1 cellular context compared by ENCODE assay signal in the genomic region with DNA sequence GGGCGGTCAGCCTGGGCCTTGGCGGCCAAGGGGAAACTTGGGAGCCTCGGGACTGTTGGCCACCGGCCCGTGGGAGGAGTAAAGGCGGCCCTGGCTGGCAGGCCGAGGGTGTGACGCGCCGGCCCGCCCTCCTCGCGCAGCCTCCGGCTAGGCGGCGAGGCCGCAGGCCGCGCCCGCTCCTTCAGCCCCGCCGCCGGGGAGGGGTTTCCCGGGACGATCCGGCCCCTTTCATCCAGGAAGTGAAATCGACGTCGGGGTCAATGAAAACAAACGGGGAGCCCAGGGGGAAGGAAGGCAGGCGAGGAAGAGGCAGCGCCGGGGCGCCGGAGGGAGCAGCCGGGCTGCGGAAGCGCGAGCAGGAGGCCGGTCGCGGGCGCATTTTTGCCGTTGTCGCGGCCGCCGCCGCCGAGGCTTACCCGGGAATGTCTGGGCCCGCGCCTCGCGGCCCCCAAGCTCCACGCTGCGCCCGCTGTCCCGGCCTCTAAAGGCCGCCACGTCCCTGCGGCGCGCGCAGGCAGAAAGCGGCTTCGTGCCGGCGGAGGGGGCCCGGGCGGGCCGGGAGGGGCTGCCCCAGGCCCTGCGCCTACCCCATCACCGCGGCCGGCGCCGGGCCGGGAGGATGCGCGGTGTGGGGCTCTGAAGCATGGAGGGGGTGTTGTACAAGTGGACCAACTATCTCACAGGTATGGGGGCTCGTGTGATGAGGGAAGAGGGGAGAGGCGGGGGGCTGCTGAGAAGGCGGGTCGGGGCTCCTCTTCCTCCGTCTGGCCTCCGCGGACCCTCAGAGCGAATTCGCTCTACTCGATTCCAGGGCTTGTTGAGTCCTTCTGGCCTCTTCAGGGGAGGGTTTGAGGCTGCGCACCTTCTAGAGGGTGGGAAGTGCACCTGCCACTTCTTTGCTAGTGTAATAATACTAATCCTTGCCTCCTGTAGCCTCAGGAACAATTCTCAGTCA.
TF ChIP-seq lines count a peak whose summit lies in the region.

A gene (plus strand): TSS at position 231 of the 955 bp plus-strand sequence. CDS start 413 bp downstream, at position 644.

TF ChIP-seq in HepG2, 621 proteins besides CTCF, POLR2A, EP300 and RAD21 (continued from another document and continues in another):
- TF ChIP-seq, protein P1, sequence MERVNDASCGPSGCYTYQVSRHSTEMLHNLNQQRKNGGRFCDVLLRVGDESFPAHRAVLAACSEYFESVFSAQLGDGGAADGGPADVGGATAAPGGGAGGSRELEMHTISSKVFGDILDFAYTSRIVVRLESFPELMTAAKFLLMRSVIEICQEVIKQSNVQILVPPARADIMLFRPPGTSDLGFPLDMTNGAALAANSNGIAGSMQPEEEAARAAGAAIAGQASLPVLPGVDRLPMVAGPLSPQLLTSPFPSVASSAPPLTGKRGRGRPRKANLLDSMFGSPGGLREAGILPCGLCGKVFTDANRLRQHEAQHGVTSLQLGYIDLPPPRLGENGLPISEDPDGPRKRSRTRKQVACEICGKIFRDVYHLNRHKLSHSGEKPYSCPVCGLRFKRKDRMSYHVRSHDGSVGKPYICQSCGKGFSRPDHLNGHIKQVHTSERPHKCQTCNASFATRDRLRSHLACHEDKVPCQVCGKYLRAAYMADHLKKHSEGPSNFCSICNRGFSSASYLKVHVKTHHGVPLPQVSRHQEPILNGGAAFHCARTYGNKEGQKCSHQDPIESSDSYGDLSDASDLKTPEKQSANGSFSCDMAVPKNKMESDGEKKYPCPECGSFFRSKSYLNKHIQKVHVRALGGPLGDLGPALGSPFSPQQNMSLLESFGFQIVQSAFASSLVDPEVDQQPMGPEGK (CRISPR knock-in tag; IDR thresholded peaks at IDR 0.05) = peak; percentile 95
- no peak for TF ChIP-seq ZNF326 (CRISPR knock-in tag; IDR thresholded peaks at IDR 0.05; ENCODE audit: borderline replicate concordance)
- TF ChIP-seq GTF2F1 (IDR thresholded peaks at IDR 0.05; ENCODE audit: low read length) = no peak
- peak; percentile 71; the same call in 1 of the 2 replicates for TF ChIP-seq KMT2B (CRISPR knock-in tag; IDR thresholded peaks at IDR 0.05)
- TF ChIP-seq ZNF781 (CRISPR knock-in tag; IDR thresholded peaks at IDR 0.05; ENCODE audit: borderline replicate concordance, not compliant biosample characterization) = no peak
- no peak for TF ChIP-seq ARNT (IDR thresholded peaks at IDR 0.05)
- no peak for TF ChIP-seq ZNF615 (CRISPR knock-in tag; IDR thresholded peaks at IDR 0.05; ENCODE audit: borderline replicate concordance)
- TF ChIP-seq, protein P2, sequence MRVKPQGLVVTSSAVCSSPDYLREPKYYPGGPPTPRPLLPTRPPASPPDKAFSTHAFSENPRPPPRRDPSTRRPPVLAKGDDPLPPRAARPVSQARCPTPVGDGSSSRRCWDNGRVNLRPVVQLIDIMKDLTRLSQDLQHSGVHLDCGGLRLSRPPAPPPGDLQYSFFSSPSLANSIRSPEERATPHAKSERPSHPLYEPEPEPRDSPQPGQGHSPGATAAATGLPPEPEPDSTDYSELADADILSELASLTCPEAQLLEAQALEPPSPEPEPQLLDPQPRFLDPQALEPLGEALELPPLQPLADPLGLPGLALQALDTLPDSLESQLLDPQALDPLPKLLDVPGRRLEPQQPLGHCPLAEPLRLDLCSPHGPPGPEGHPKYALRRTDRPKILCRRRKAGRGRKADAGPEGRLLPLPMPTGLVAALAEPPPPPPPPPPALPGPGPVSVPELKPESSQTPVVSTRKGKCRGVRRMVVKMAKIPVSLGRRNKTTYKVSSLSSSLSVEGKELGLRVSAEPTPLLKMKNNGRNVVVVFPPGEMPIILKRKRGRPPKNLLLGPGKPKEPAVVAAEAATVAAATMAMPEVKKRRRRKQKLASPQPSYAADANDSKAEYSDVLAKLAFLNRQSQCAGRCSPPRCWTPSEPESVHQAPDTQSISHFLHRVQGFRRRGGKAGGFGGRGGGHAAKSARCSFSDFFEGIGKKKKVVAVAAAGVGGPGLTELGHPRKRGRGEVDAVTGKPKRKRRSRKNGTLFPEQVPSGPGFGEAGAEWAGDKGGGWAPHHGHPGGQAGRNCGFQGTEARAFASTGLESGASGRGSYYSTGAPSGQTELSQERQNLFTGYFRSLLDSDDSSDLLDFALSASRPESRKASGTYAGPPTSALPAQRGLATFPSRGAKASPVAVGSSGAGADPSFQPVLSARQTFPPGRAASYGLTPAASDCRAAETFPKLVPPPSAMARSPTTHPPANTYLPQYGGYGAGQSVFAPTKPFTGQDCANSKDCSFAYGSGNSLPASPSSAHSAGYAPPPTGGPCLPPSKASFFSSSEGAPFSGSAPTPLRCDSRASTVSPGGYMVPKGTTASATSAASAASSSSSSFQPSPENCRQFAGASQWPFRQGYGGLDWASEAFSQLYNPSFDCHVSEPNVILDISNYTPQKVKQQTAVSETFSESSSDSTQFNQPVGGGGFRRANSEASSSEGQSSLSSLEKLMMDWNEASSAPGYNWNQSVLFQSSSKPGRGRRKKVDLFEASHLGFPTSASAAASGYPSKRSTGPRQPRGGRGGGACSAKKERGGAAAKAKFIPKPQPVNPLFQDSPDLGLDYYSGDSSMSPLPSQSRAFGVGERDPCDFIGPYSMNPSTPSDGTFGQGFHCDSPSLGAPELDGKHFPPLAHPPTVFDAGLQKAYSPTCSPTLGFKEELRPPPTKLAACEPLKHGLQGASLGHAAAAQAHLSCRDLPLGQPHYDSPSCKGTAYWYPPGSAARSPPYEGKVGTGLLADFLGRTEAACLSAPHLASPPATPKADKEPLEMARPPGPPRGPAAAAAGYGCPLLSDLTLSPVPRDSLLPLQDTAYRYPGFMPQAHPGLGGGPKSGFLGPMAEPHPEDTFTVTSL (CRISPR knock-in tag; IDR thresholded peaks at IDR 0.05; ENCODE audit: borderline replicate concordance) = no peak; the same call in 1 of the 2 replicates
- peak; percentile 47; the same call in 1 of the 2 replicates for TF ChIP-seq HNRNPUL1 (IDR thresholded peaks at IDR 0.05; ENCODE audit: low read depth, low read length)
- TF ChIP-seq, protein P3, sequence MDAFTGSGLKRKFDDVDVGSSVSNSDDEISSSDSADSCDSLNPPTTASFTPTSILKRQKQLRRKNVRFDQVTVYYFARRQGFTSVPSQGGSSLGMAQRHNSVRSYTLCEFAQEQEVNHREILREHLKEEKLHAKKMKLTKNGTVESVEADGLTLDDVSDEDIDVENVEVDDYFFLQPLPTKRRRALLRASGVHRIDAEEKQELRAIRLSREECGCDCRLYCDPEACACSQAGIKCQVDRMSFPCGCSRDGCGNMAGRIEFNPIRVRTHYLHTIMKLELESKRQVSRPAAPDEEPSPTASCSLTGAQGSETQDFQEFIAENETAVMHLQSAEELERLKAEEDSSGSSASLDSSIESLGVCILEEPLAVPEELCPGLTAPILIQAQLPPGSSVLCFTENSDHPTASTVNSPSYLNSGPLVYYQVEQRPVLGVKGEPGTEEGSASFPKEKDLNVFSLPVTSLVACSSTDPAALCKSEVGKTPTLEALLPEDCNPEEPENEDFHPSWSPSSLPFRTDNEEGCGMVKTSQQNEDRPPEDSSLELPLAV (CRISPR knock-in tag; conservative IDR thresholded peaks at IDR 0.05; ENCODE audit: low read depth) = no peak
- TF ChIP-seq, protein P4, sequence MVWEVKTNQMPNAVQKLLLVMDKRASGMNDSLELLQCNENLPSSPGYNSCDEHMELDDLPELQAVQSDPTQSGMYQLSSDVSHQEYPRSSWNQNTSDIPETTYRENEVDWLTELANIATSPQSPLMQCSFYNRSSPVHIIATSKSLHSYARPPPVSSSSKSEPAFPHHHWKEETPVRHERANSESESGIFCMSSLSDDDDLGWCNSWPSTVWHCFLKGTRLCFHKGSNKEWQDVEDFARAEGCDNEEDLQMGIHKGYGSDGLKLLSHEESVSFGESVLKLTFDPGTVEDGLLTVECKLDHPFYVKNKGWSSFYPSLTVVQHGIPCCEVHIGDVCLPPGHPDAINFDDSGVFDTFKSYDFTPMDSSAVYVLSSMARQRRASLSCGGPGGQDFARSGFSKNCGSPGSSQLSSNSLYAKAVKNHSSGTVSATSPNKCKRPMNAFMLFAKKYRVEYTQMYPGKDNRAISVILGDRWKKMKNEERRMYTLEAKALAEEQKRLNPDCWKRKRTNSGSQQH (CRISPR knock-in tag; IDR thresholded peaks at IDR 0.05; ENCODE audit: low read depth) = no peak
- TF ChIP-seq ZNF264 (CRISPR knock-in tag; IDR thresholded peaks at IDR 0.05) = no peak
- TF ChIP-seq ZFY (CRISPR knock-in tag; IDR thresholded peaks at IDR 0.05) = peak; percentile 92
- TF ChIP-seq ETV6 (CRISPR knock-in tag; conservative IDR thresholded peaks at IDR 0.05) = no peak
- TF ChIP-seq ZNF598 (CRISPR knock-in tag; IDR thresholded peaks at IDR 0.05; ENCODE audit: borderline replicate concordance) = no peak
- TF ChIP-seq, protein P5, sequence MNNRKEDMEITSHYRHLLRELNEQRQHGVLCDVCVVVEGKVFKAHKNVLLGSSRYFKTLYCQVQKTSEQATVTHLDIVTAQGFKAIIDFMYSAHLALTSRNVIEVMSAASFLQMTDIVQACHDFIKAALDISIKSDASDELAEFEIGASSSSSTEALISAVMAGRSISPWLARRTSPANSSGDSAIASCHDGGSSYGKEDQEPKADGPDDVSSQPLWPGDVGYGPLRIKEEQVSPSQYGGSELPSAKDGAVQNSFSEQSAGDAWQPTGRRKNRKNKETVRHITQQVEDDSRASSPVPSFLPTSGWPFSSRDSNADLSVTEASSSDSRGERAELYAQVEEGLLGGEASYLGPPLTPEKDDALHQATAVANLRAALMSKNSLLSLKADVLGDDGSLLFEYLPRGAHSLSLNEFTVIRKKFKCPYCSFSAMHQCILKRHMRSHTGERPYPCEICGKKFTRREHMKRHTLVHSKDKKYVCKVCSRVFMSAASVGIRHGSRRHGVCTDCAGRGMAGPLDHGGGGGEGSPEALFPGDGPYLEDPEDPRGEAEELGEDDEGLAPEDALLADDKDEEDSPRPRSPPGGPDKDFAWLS (CRISPR knock-in tag; IDR thresholded peaks at IDR 0.05; ENCODE audit: borderline replicate concordance) = no peak
- TF ChIP-seq ZNF616 (CRISPR knock-in tag; IDR thresholded peaks at IDR 0.05; ENCODE audit: low read depth) = no peak; the same call in 1 of the 2 replicates
- TF ChIP-seq MXI1 (IDR thresholded peaks at IDR 0.05; ENCODE audit: borderline replicate concordance, low read depth, low read length) = peak; percentile 49; the same call in 1 of the 3 replicates
- TF ChIP-seq NFE2L2 (IDR thresholded peaks at IDR 0.05; ENCODE audit: low read length) = no peak
- no peak for TF ChIP-seq ATAD3A (CRISPR knock-in tag; IDR thresholded peaks at IDR 0.05)
- no peak; the same call in 1 of the 2 replicates for TF ChIP-seq ZNF703 (CRISPR knock-in tag; IDR thresholded peaks at IDR 0.05; ENCODE audit: borderline replicate concordance)
- no peak; the same call in 1 of the 2 replicates for TF ChIP-seq NFKBIZ (CRISPR knock-in tag; IDR thresholded peaks at IDR 0.05)
- no peak for TF ChIP-seq NFATC3 (CRISPR knock-in tag; IDR thresholded peaks at IDR 0.05)
- no peak for TF ChIP-seq RBM22 (optimal IDR thresholded peaks at IDR 0.05; ENCODE audit: low read length)
- TF ChIP-seq ZNF180 (CRISPR knock-in tag; IDR thresholded peaks at IDR 0.05; ENCODE audit: borderline replicate concordance, low read depth) = no peak
- TF ChIP-seq SOX13 (IDR thresholded peaks at IDR 0.05) = no peak
- TF ChIP-seq SOX13 (CRISPR knock-in tag; conservative IDR thresholded peaks at IDR 0.05 in 1 of 2, IDR thresholded peaks at IDR 0.05 in 1 of 2) = peak; percentile 51 to 62; a peak in 1 of 4 replicates
- TF ChIP-seq, protein P6, sequence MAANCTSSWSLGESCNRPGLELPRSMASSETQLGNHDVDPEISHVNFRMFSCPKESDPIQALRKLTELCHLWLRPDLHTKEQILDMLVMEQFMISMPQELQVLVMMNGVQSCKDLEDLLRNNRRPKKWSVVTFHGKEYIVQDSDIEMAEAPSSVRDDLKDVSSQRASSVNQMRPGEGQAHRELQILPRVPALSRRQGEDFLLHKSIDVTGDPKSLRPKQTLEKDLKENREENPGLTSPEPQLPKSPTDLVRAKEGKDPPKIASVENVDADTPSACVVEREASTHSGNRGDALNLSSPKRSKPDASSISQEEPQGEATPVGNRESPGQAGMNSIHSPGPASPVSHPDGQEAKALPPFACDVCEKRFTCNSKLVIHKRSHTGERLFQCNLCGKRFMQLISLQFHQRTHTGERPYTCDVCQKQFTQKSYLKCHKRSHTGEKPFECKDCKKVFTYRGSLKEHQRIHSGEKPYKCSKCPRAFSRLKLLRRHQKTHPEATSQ (CRISPR knock-in tag; IDR thresholded peaks at IDR 0.05; ENCODE audit: borderline replicate concordance) = 0 out of 2 replicates have a peak, but pooled peaks have one; percentile 41
- no peak for TF ChIP-seq AGO1 (IDR thresholded peaks at IDR 0.05; ENCODE audit: low read depth, low read length, poor library complexity, severe bottlenecking)
- peak; percentile 69 for TF ChIP-seq HNF4G (IDR thresholded peaks at IDR 0.05; ENCODE audit: borderline replicate concordance, low read depth, low read length)
- peak; percentile 44; the same call in 1 of the 2 replicates for TF ChIP-seq HNF4G (CRISPR knock-in tag; IDR thresholded peaks at IDR 0.05; ENCODE audit: borderline replicate concordance, low read depth)
- no peak; the same call in 1 of the 2 replicates for TF ChIP-seq STAG1 (CRISPR knock-in tag; IDR thresholded peaks at IDR 0.05)
- no peak for TF ChIP-seq ZNF7 (CRISPR knock-in tag; IDR thresholded peaks at IDR 0.05)
- TF ChIP-seq ZNF891 (CRISPR knock-in tag; IDR thresholded peaks at IDR 0.05) = peak; percentile 87
- TF ChIP-seq ZNF496 (CRISPR knock-in tag; IDR thresholded peaks at IDR 0.05; ENCODE audit: insufficient replicate concordance) = no peak
- TF ChIP-seq ZSCAN22 (CRISPR knock-in tag; IDR thresholded peaks at IDR 0.05) = no peak
- no peak for TF ChIP-seq ZFP1 (CRISPR knock-in tag; IDR thresholded peaks at IDR 0.05)
- no peak; the same call in 1 of the 2 replicates for TF ChIP-seq ZMAT3 (CRISPR knock-in tag; conservative IDR thresholded peaks at IDR 0.05)
- no peak for TF ChIP-seq SIX1 (CRISPR knock-in tag; IDR thresholded peaks at IDR 0.05; ENCODE audit: borderline replicate concordance)
- no peak for TF ChIP-seq ZNF557 (CRISPR knock-in tag; IDR thresholded peaks at IDR 0.05)
- TF ChIP-seq, protein P7, sequence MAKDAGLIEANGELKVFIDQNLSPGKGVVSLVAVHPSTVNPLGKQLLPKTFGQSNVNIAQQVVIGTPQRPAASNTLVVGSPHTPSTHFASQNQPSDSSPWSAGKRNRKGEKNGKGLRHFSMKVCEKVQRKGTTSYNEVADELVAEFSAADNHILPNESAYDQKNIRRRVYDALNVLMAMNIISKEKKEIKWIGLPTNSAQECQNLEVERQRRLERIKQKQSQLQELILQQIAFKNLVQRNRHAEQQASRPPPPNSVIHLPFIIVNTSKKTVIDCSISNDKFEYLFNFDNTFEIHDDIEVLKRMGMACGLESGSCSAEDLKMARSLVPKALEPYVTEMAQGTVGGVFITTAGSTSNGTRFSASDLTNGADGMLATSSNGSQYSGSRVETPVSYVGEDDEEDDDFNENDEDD (CRISPR knock-in tag; IDR thresholded peaks at IDR 0.05; ENCODE audit: borderline replicate concordance) = peak; percentile 65; the same call in 1 of the 2 replicates
- peak; percentile 62; the same call in 1 of the 2 replicates for TF ChIP-seq TBX2 (CRISPR knock-in tag; IDR thresholded peaks at IDR 0.05; ENCODE audit: borderline replicate concordance)
- no peak for TF ChIP-seq HNRNPH1 (optimal IDR thresholded peaks at IDR 0.05; ENCODE audit: low read depth, low read length)
- peak; percentile 67 for TF ChIP-seq ETV5 (CRISPR knock-in tag; IDR thresholded peaks at IDR 0.05; ENCODE audit: borderline replicate concordance)
- TF ChIP-seq ELF4 (CRISPR knock-in tag; IDR thresholded peaks at IDR 0.05; ENCODE audit: borderline replicate concordance) = no peak
- no peak for TF ChIP-seq ZNF773 (CRISPR knock-in tag; IDR thresholded peaks at IDR 0.05; ENCODE audit: borderline replicate concordance)
- TF ChIP-seq EEA1 (CRISPR knock-in tag; IDR thresholded peaks at IDR 0.05; ENCODE audit: borderline replicate concordance) = no peak; the same call in 1 of the 2 replicates
- no peak for TF ChIP-seq ZNF841 (CRISPR knock-in tag; IDR thresholded peaks at IDR 0.05; ENCODE audit: borderline replicate concordance)
- TF ChIP-seq KDM6A (CRISPR knock-in tag; IDR thresholded peaks at IDR 0.05; ENCODE audit: low read depth) = no peak
- TF ChIP-seq ZNF251 (CRISPR knock-in tag; IDR thresholded peaks at IDR 0.05) = no peak
